ENCODE assay signal across 9 cellular contexts in genomic region chr9:97502984-97503861, GRCh38. TPM values are rescaled to one million over a fixed set of nuclear protein-coding genes. Genes with fewer than 3 reads are reported as not detected.
A peak's percentile ranks its signal among the peaks of the same experiment; 100 is the strongest.
DNase-seq lines count a peak whose midpoint lies in the region; ATAC-seq and TF ChIP-seq lines count a peak whose summit lies in the region.
"Had no signal": no experiment of that assay in that cellular context is flagged by ENCODE, and none has a peak within 500 bp of the region (broad histone marks: within the 10 kb centered on the region; RNA-seq: fewer than 3 reads in every experiment).

No MANE protein-coding gene starts in this region.

- DNase-seq in activated CD4-positive, alpha-beta T cell treated with anti-CD3 and anti-CD28 coated beads, Interleukin-2, amount 10 ng/mL, durations not matched to agents 7 days and 5 days: no peak
- DNase-seq in activated CD4-positive, alpha-beta T cell treated with anti-CD3 and anti-CD28 coated beads, Interleukin-2, amount 50 U/mL, for 4 hours: no peak
- no peak for DNase-seq in kidney epithelial cell (ENCODE audit: low read depth)
- no peak for DNase-seq in thoracic aorta (ENCODE audit: low spot score)
- no peak for DNase-seq in NCI-H2081 treated with DMSO at 0.1 percent for 48 hours (lab: John Stamatoyannopoulos, UW)
- DNase-seq in kidney tubule cell (ENCODE audit: low spot score): no peak
- no peak for DNase-seq in NCI-H1417 treated with DMSO at 0.1 percent for 48 hours (lab: John Stamatoyannopoulos, UW)
- DNase-seq: KBM-7 had no signal

- H3K27ac ChIP-seq in angular gyrus (ENCODE audit: low read depth, low read length) (peak overlapping the region; percentile 68), thoracic aorta (peak overlapping the region; percentile 73 to 80)

- CTCF ChIA-PET in activated CD4-positive, alpha-beta T cell treated with anti-CD3 and anti-CD28 coated beads, Interleukin-2, amount 10 ng/mL, durations not matched to agents 7 days and 5 days (lab: Charles Lee): interaction anchor here (0.6 to 1.8 kb wide), 8 partner anchors 11 to 387 kb away, joined by 3 to 5 read pairs (median 3); no protein-coding TSS in a partner anchor

- peak overlapping the region; percentile 58 for H3K4me3 Mint-ChIP-seq in activated CD4-positive, alpha-beta T cell treated with anti-CD3 and anti-CD28 coated beads, Interleukin-2, amount 10 ng/mL, durations not matched to agents 7 days and 5 days

- no peaks in the 10 kb centered on the region for H3K9me3 Mint-ChIP-seq in activated CD4-positive, alpha-beta T cell treated with anti-CD3 and anti-CD28 coated beads, Interleukin-2, amount 10 ng/mL, durations not matched to agents 7 days and 5 days

- no peaks in the 10 kb centered on the region for H3K9me3 ChIP-seq in thoracic aorta

- H3K27me3 Mint-ChIP-seq in activated CD4-positive, alpha-beta T cell treated with anti-CD3 and anti-CD28 coated beads, Interleukin-2, amount 10 ng/mL, durations not matched to agents 7 days and 5 days: peaks cover 53% of the 10 kb centered on the region

- POLR2A ChIA-PET in activated CD4-positive, alpha-beta T cell treated with anti-CD3 and anti-CD28 coated beads, Interleukin-2, amount 10 ng/mL, durations not matched to agents 7 days and 5 days (lab: Charles Lee): interaction anchor here (0.6 kb wide), 1 partner anchor 56 kb away, joined by 3 read pairs; no protein-coding TSS in a partner anchor

- H3K4me1 Mint-ChIP-seq in activated CD4-positive, alpha-beta T cell treated with anti-CD3 and anti-CD28 coated beads, Interleukin-2, amount 10 ng/mL, durations not matched to agents 7 days and 5 days: peaks cover 19% of the 10 kb centered on the region

- TF ChIP-seq CTCF in kidney epithelial cell (IDR thresholded peaks at IDR 0.05; ENCODE audit: insufficient read depth, low read length, poor library complexity, severe bottlenecking) (peak; percentile 10), thoracic aorta (IDR thresholded peaks at IDR 0.05) (no peak)

- H3K27ac Mint-ChIP-seq in activated CD4-positive, alpha-beta T cell treated with anti-CD3 and anti-CD28 coated beads, Interleukin-2, amount 10 ng/mL, durations not matched to agents 7 days and 5 days: no peak overlapping the region

- H3K27me3 ChIP-seq in kidney epithelial cell (ENCODE audit: control insufficient read depth, insufficient read depth, low read length) (peaks cover 34% of the 10 kb centered on the region), thoracic aorta (replicated peaks; ENCODE audit: insufficient read depth) (no peaks in the 10 kb centered on the region)

- no peaks in the 10 kb centered on the region for H3K36me3 ChIP-seq in kidney epithelial cell (ENCODE audit: control insufficient read depth, insufficient read depth, low read length)
- H3K36me3 ChIP-seq in thoracic aorta: no peaks in the 10 kb centered on the region

- H3K4me3 ChIP-seq in kidney epithelial cell (ENCODE audit: low read depth, low read length) (no peak overlapping the region), thoracic aorta (peak overlapping the region; percentile 81)

- no peak for ATAC-seq in thoracic aorta (ENCODE audit: insufficient number of reproducible peaks, low FRiP score, low read depth)

- H3K36me3 Mint-ChIP-seq in activated CD4-positive, alpha-beta T cell treated with anti-CD3 and anti-CD28 coated beads, Interleukin-2, amount 10 ng/mL, durations not matched to agents 7 days and 5 days (ENCODE audit: low read depth): no peaks in the 10 kb centered on the region

- peaks cover 17 to 49% of the 10 kb centered on the region in 2 donors for H3K4me1 ChIP-seq in thoracic aorta (ENCODE audit: control insufficient read depth in 1 of 2, low read depth in 2 of 2)

RNA-seq across cellular contexts. Expression of gene TMOD1, which starts 1.8 kb away (rescaled TPM):
- total RNA-seq in activated CD4-positive, alpha-beta T cell treated with anti-CD3 and anti-CD28 coated beads, Interleukin-2, amount 10 ng/mL, durations not matched to agents 7 days and 5 days: under 1 TPM; 0.35 to 0.45 TPM
- 0.08 and 0.14 TPM in 2 replicates for total RNA-seq in kidney epithelial cell
- total RNA-seq in thoracic aorta: 10 to 100 TPM; 44.0 to 77.6 TPM

Comparison
In these comparisons a context has a peak if more than half of its experiments do, and no peak if none do; other contexts are left out.
1. RNA of gene TMOD1, which starts 1.8 kb away (total RNA-seq): 44.0 to 77.6 TPM in thoracic aorta; 0.35 to 0.45 TPM in activated CD4-positive, alpha-beta T cell treated with anti-CD3 and anti-CD28 coated beads, Interleukin-2, amount 10 ng/mL, durations not matched to agents 7 days and 5 days and 0.08 to 0.14 TPM in kidney epithelial cell; every median in the first group is over 10 times any median in the second.